In genomic region chr2:26173596-26174482, GRCh38 we compare ENCODE assay signal across 9 cellular contexts. TPM values are rescaled to one million over a fixed set of nuclear protein-coding genes. Genes with fewer than 3 reads are reported as not detected.
DNase-seq lines count a peak whose midpoint lies in the region; ATAC-seq lines count a peak whose summit lies in the region.
"Had no signal": no experiment of that assay in that cellular context is flagged by ENCODE, and none has a peak within 500 bp of the region (broad histone marks: within the 10 kb centered on the region; RNA-seq: fewer than 3 reads in every experiment).

No MANE protein-coding gene starts in this region.

- peaks cover 4% of the 10 kb centered on the region for H3K36me3 Mint-ChIP-seq in T-helper 2 cell treated with Interferon-gamma antibody and Interleukin-4, amounts not matched to agents 5 μg/mL and 100 μg/mL, for 36 hours (ENCODE audit: low read depth)
- no peaks in the 10 kb centered on the region for H3K36me3 Mint-ChIP-seq in activated CD8-positive, alpha-beta T cell treated with anti-CD3 and anti-CD28 coated beads, Interleukin-2, amount 10 ng/mL, durations not matched to agents 7 days and 5 days (ENCODE audit: low read depth)
- H3K36me3 Mint-ChIP-seq in stimulated activated naive B cell treated with anti-CD40 and anti-IgM and Interleukin-4, amounts not matched to agents 10 μg/mL and 1 μg/mL and 100 μg/mL, for 72 hours, result peaks cover 6% of the 10 kb centered on the region in 2 donors

- peaks cover 5% of the 10 kb centered on the region for H3K4me1 Mint-ChIP-seq in T-helper 2 cell treated with Interferon-gamma antibody and Interleukin-4, amounts not matched to agents 5 μg/mL and 100 μg/mL, for 36 hours (ENCODE audit: low read depth)
- peaks cover 16% of the 10 kb centered on the region for H3K4me1 Mint-ChIP-seq in activated CD8-positive, alpha-beta T cell treated with anti-CD3 and anti-CD28 coated beads, Interleukin-2, amount 10 ng/mL, durations not matched to agents 7 days and 5 days (ENCODE audit: low read depth)
- H3K4me1 Mint-ChIP-seq in stimulated activated naive B cell treated with anti-CD40 and anti-IgM and Interleukin-4, amounts not matched to agents 10 μg/mL and 1 μg/mL and 100 μg/mL, for 72 hours, result peaks cover 15 to 21% of the 10 kb centered on the region in 2 donors

- peaks cover 56% of the 10 kb centered on the region for H3K27me3 Mint-ChIP-seq in T-helper 2 cell treated with Interferon-gamma antibody and Interleukin-4, amounts not matched to agents 5 μg/mL and 100 μg/mL, for 36 hours (ENCODE audit: low read depth)
- H3K27me3 Mint-ChIP-seq in activated CD8-positive, alpha-beta T cell treated with anti-CD3 and anti-CD28 coated beads, Interleukin-2, amount 10 ng/mL, durations not matched to agents 7 days and 5 days (ENCODE audit: low read depth), result peaks cover 37% of the 10 kb centered on the region
- H3K27me3 Mint-ChIP-seq in stimulated activated naive B cell treated with anti-CD40 and anti-IgM and Interleukin-4, amounts not matched to agents 10 μg/mL and 1 μg/mL and 100 μg/mL, for 72 hours, result peaks cover 48 to 50% of the 10 kb centered on the region in 2 donors

- H3K9me3 Mint-ChIP-seq in T-helper 2 cell treated with Interferon-gamma antibody and Interleukin-4, amounts not matched to agents 5 μg/mL and 100 μg/mL, for 36 hours, result no peaks in the 10 kb centered on the region
- H3K9me3 Mint-ChIP-seq in activated CD8-positive, alpha-beta T cell treated with anti-CD3 and anti-CD28 coated beads, Interleukin-2, amount 10 ng/mL, durations not matched to agents 7 days and 5 days (ENCODE audit: insufficient read depth), result no peaks in the 10 kb centered on the region
- peaks cover 0 to 1% of the 10 kb centered on the region in 2 donors for H3K9me3 Mint-ChIP-seq in stimulated activated naive B cell treated with anti-CD40 and anti-IgM and Interleukin-4, amounts not matched to agents 10 μg/mL and 1 μg/mL and 100 μg/mL, for 72 hours

- CTCF ChIA-PET in activated CD8-positive, alpha-beta T cell treated with anti-CD3 and anti-CD28 coated beads, Interleukin-2, amount 10 ng/mL, durations not matched to agents 7 days and 5 days (lab: Charles Lee), result no interaction called here

- POLR2A ChIA-PET in activated CD8-positive, alpha-beta T cell treated with anti-CD3 and anti-CD28 coated beads, Interleukin-2, amount 10 ng/mL, durations not matched to agents 7 days and 5 days (lab: Charles Lee), result no interaction called here

- no peak for DNase-seq in T-helper 2 cell treated with Interferon-gamma antibody and Interleukin-4, amounts not matched to agents 5 μg/mL and 100 μg/mL, for 36 hours (ENCODE audit: low spot score)
- DNase-seq in T-helper 2 cell (no peak), iPS-NIHi11 (ENCODE audit: low spot score) (peak; percentile 49), AML-193 (lab: John Stamatoyannopoulos, UW) (no peak), CD1c-positive myeloid dendritic cell (ENCODE audit: extremely low spot score) (no peak)
- DNase-seq in activated CD8-positive, alpha-beta T cell treated with anti-CD3 and anti-CD28 coated beads, Interleukin-2, amount 10 ng/mL, durations not matched to agents 7 days and 5 days, result no peak
- DNase-seq in stimulated activated naive B cell treated with anti-CD40 and anti-IgM and Interleukin-4, amounts not matched to agents 10 μg/mL and 1 μg/mL and 100 μg/mL, for 72 hours, result no peak
- DNase-seq: NCI-H2107 had no signal

- ATAC-seq in activated CD8-positive, alpha-beta T cell treated with anti-CD3 and anti-CD28 coated beads, Interleukin-2, amount 10 ng/mL, durations not matched to agents 7 days and 5 days, result no peak
- ATAC-seq in stimulated activated naive B cell treated with anti-CD40 and anti-IgM and Interleukin-4, amounts not matched to agents 10 μg/mL and 1 μg/mL and 100 μg/mL, for 72 hours (replicated peaks), result no peak
- ATAC-seq in GM19452 (IDR thresholded peaks at IDR 0.05; ENCODE audit: unreplicated experiment), result no peak

- peak overlapping the region; percentile 64 for H3K4me3 Mint-ChIP-seq in T-helper 2 cell treated with Interferon-gamma antibody and Interleukin-4, amounts not matched to agents 5 μg/mL and 100 μg/mL, for 36 hours
- H3K4me3 Mint-ChIP-seq in activated CD8-positive, alpha-beta T cell treated with anti-CD3 and anti-CD28 coated beads, Interleukin-2, amount 10 ng/mL, durations not matched to agents 7 days and 5 days, result peak overlapping the region; percentile 38
- peak overlapping the region; percentile 76 to 83 for H3K4me3 Mint-ChIP-seq in stimulated activated naive B cell treated with anti-CD40 and anti-IgM and Interleukin-4, amounts not matched to agents 10 μg/mL and 1 μg/mL and 100 μg/mL, for 72 hours

- no peak overlapping the region for H3K27ac Mint-ChIP-seq in T-helper 2 cell treated with Interferon-gamma antibody and Interleukin-4, amounts not matched to agents 5 μg/mL and 100 μg/mL, for 36 hours
- no peak overlapping the region for H3K27ac Mint-ChIP-seq in activated CD8-positive, alpha-beta T cell treated with anti-CD3 and anti-CD28 coated beads, Interleukin-2, amount 10 ng/mL, durations not matched to agents 7 days and 5 days
- peak overlapping the region; percentile 67 for H3K27ac Mint-ChIP-seq in stimulated activated naive B cell treated with anti-CD40 and anti-IgM and Interleukin-4, amounts not matched to agents 10 μg/mL and 1 μg/mL and 100 μg/mL, for 72 hours

RNA-seq across cellular contexts. Expression of gene GAREM2, which starts 1.0 kb away (rescaled TPM):
- 1 to 10 TPM; 2.8 to 5.5 TPM for total RNA-seq in activated CD8-positive, alpha-beta T cell treated with anti-CD3 and anti-CD28 coated beads, Interleukin-2, amount 10 ng/mL, durations not matched to agents 7 days and 5 days
